In the genomic region with DNA sequence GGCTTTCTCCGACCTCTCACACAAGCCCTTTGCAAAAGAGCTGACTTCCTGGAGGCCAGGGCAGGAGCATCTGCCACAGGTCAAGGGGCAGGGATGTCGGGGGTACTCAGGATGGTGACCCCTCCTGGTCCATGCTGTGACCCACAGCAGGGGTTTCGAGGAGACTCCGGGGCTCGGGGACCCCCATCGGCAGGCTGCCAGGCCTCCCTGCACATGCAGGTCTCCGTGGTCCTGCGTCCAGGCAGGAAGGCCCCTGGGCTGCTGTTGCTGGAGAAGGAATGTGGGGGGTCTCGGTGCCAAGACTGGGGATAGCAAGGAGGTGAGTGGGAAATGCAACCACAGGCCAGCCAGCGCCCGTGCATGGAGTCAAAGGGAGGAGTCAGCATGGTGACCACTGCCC, we compare ENCODE assay signal across 15 cellular contexts. TPM values are rescaled to one million over a fixed set of nuclear protein-coding genes. Genes with fewer than 3 reads are reported as not detected.
A peak's percentile ranks its signal among the peaks of the same experiment; 100 is the strongest.
DNase-seq lines count a peak whose midpoint lies in the region; ATAC-seq and TF ChIP-seq lines count a peak whose summit lies in the region.
"Had no signal": no experiment of that assay in that cellular context is flagged by ENCODE, and none has a peak within 500 bp of the region (broad histone marks: within the 10 kb centered on the region; RNA-seq: fewer than 3 reads in every experiment).

No MANE protein-coding gene starts in this region.

- peak overlapping the region in 2 of 3 donors; percentile 13 to 80 for H3K9ac ChIP-seq in skeletal muscle tissue (ENCODE audit: low read depth in 1 of 3, low read length in 3 of 3)

- H3K9me3 ChIP-seq in cardiac muscle cell (ENCODE audit: low read depth) (no peaks in the 10 kb centered on the region), HEK293 (ENCODE audit: control insufficient read depth, insufficient read depth, low read depth, low read length) (no peaks in the 10 kb centered on the region), skeletal muscle tissue (ENCODE audit: control insufficient read depth in 3 of 3, low read length in 3 of 3) (no peaks in the 10 kb centered on the region)
- H3K9me3 ChIP-seq: HAP-1 had no signal

- peak overlapping the region; percentile 82 for H3K27ac ChIP-seq in cardiac muscle cell
- H3K27ac ChIP-seq in HEK293 (ENCODE audit: extremely low read depth, low read depth, low read length), result no peak overlapping the region
- H3K27ac ChIP-seq in skeletal muscle tissue (ENCODE audit: low read depth, low read length), result peak overlapping the region; percentile 94

- peaks cover 12% of the 10 kb centered on the region for H3K27me3 Mint-ChIP-seq in glutamatergic neuron (ENCODE audit: unreplicated experiment)
- H3K27me3 Mint-ChIP-seq: CD4-positive, alpha-beta T cell had no signal

- H3K27ac Mint-ChIP-seq in glutamatergic neuron (ENCODE audit: unreplicated experiment), result peak overlapping the region; percentile 33
- H3K27ac Mint-ChIP-seq: CD4-positive, alpha-beta T cell had no signal

- H3K4me1 Mint-ChIP-seq in glutamatergic neuron (ENCODE audit: low read depth, unreplicated experiment), result peaks cover 21% of the 10 kb centered on the region

- H3K36me3 ChIP-seq in cardiac muscle cell (no peaks in the 10 kb centered on the region), HEK293 (ENCODE audit: control insufficient read depth in 2 of 2, insufficient read depth in 1 of 2, low read length in 2 of 2) (peaks cover 0 to 7% of the 10 kb centered on the region in 2 experiments; a peak in 2 of 3 replicates), skeletal muscle tissue (ENCODE audit: control insufficient read depth in 3 of 3, insufficient read depth in 3 of 3, low read length in 3 of 3) (peaks cover 13 to 37% (median 14%) of the 10 kb centered on the region in 3 donors)
- H3K36me3 ChIP-seq: HAP-1 had no signal

- H3K27me3 ChIP-seq in cardiac muscle cell, result no peaks in the 10 kb centered on the region
- no peaks in the 10 kb centered on the region for H3K27me3 ChIP-seq in skeletal muscle tissue (ENCODE audit: control insufficient read depth in 3 of 3, insufficient read depth in 3 of 3, low read length in 3 of 3)

- TF ChIP-seq CTCF in cardiac muscle cell (IDR thresholded peaks at IDR 0.05; ENCODE audit: low read depth, low read length), result no peak
- no peak for TF ChIP-seq CTCF in HEK293 (tag by site-specific recombination; IDR thresholded peaks at IDR 0.05)
- no peak for TF ChIP-seq CTCF in glutamatergic neuron (IDR thresholded peaks at IDR 0.05; ENCODE audit: partially characterized antibody, unreplicated experiment)

- POLR2A ChIA-PET in HEK293 (lab: Yijun Ruan, JAX), result interaction anchor here (0.9 kb wide), 1 partner anchor 9 kb away, joined by 3 read pairs; no protein-coding TSS in a partner anchor

- H3K4me1 ChIP-seq in cardiac muscle cell (ENCODE audit: low read depth) (peaks cover 23% of the 10 kb centered on the region), HEK293 (ENCODE audit: control insufficient read depth, insufficient read depth, low read length) (no peaks in the 10 kb centered on the region; the same call in 1 of the 2 replicates), skeletal muscle tissue (ENCODE audit: control insufficient read depth in 3 of 3, insufficient read depth in 3 of 3, low read length in 3 of 3) (peaks cover 62 to 75% (median 68%) of the 10 kb centered on the region in 3 donors)
- H3K4me1 ChIP-seq: HAP-1 had no signal

- H3K9me3 Mint-ChIP-seq in glutamatergic neuron (ENCODE audit: unreplicated experiment), result peaks cover 3% of the 10 kb centered on the region
- H3K9me3 Mint-ChIP-seq: CD4-positive, alpha-beta T cell had no signal

- H3K4me3 Mint-ChIP-seq in glutamatergic neuron (ENCODE audit: unreplicated experiment), result no peak overlapping the region
- H3K4me3 Mint-ChIP-seq: CD4-positive, alpha-beta T cell had no signal

- CTCF ChIA-PET in HEK293 (lab: Yijun Ruan, JAX), result interaction anchor here (0.6 kb wide), 2 partner anchors 8 to 219 kb away, joined by 3 to 4 read pairs; no protein-coding TSS in a partner anchor

- intact Hi-C loops in Right ventricle myocardium superior (cut with DNase I) (loop anchor here (2.0 kb wide), 1 partner anchor 21 kb away; no protein-coding TSS in a partner anchor), head of caudate nucleus (cut with DNase I) (loop anchor here (10.0 kb wide), 1 partner anchor 127 kb away; no protein-coding TSS in a partner anchor)

- no peak overlapping the region for H3K4me3 ChIP-seq in cardiac muscle cell
- H3K4me3 ChIP-seq in HEK293 (ENCODE audit: low read depth, low read length), result no peak overlapping the region
- peak overlapping the region in 1 of 3 donors; percentile 13 for H3K4me3 ChIP-seq in skeletal muscle tissue (ENCODE audit: low read length in 3 of 3)
- H3K4me3 ChIP-seq: HAP-1 had no signal

- no peak for ATAC-seq in Right ventricle myocardium superior (ENCODE audit: poor library complexity)

- no peak for DNase-seq in cardiac muscle cell (ENCODE audit: low read depth in 1 of 2, low spot score in 1 of 2)
- no peak for DNase-seq in Right ventricle myocardium superior
- no peak for DNase-seq in glutamatergic neuron
- no peak for DNase-seq in head of caudate nucleus
- no peak for DNase-seq in NCI-H2227 treated with DMSO at 0.1 percent for 48 hours (lab: John Stamatoyannopoulos, UW)
- DNase-seq: 8988T; AML-193; C1 segment of cervical spinal cord; Calu3; CD4-positive, alpha-beta T cell; DMS 273 treated with DMSO at 0.1 percent for 48 hours; GOT3 had no signal

- peaks cover 4% of the 10 kb centered on the region for H3K36me3 Mint-ChIP-seq in glutamatergic neuron (ENCODE audit: unreplicated experiment)

TF ChIP-seq in HEK293, 187 proteins besides CTCF, POLR2A, EP300 and RAD21:
- TF ChIP-seq GLIS2 (tag by site-specific recombination; IDR thresholded peaks at IDR 0.05), result 0 out of 2 replicates have a peak, but pooled peaks have one; percentile 23
- TF ChIP-seq ZNF571 (tag by site-specific recombination; IDR thresholded peaks at IDR 0.05), result no peak
- TF ChIP-seq SP2 (tag by site-specific recombination; IDR thresholded peaks at IDR 0.05), result no peak
- no peak for TF ChIP-seq ZNF221 (tag by site-specific recombination; IDR thresholded peaks at IDR 0.05; ENCODE audit: borderline replicate concordance)
- no peak for TF ChIP-seq ZNF311 (tag by site-specific recombination; IDR thresholded peaks at IDR 0.05; ENCODE audit: borderline replicate concordance)

RNA-seq across cellular contexts. Expression of a gene that starts 11.6 kb away (rescaled TPM):
- total RNA-seq in cardiac muscle cell (22.3 and 28.4 TPM in 2 replicates), Right ventricle myocardium superior (19.1 TPM), glutamatergic neuron (ENCODE audit: unreplicated experiment) (45.9 TPM), skeletal muscle tissue (3.7 TPM)
- 12.7 and 15.7 TPM in 2 replicates for polyA plus RNA-seq in cardiac muscle cell

RNA-seq across cellular contexts. Expression of a gene that starts 27.6 kb away (rescaled TPM):
- 37.9 and 42.9 TPM in 2 replicates for total RNA-seq in cardiac muscle cell
- 91.0 and 92.2 TPM in 2 replicates for polyA plus RNA-seq in cardiac muscle cell
- 31.9 TPM for total RNA-seq in Right ventricle myocardium superior
- 26.0 TPM for total RNA-seq in glutamatergic neuron (ENCODE audit: unreplicated experiment)
- 20.9 TPM for total RNA-seq in skeletal muscle tissue

RNA-seq across cellular contexts. Expression of a gene that starts 42.9 kb away (rescaled TPM):
- total RNA-seq in cardiac muscle cell, result 14.2 and 18.4 TPM in 2 replicates
- polyA plus RNA-seq in cardiac muscle cell, result 42.5 and 52.1 TPM in 2 replicates
- 30.8 TPM for total RNA-seq in Right ventricle myocardium superior
- total RNA-seq in glutamatergic neuron (ENCODE audit: unreplicated experiment), result 38.0 TPM
- total RNA-seq in skeletal muscle tissue, result 11.5 TPM
